Comparison of ENCODE assay signal across 8 cellular contexts in the genomic region with DNA sequence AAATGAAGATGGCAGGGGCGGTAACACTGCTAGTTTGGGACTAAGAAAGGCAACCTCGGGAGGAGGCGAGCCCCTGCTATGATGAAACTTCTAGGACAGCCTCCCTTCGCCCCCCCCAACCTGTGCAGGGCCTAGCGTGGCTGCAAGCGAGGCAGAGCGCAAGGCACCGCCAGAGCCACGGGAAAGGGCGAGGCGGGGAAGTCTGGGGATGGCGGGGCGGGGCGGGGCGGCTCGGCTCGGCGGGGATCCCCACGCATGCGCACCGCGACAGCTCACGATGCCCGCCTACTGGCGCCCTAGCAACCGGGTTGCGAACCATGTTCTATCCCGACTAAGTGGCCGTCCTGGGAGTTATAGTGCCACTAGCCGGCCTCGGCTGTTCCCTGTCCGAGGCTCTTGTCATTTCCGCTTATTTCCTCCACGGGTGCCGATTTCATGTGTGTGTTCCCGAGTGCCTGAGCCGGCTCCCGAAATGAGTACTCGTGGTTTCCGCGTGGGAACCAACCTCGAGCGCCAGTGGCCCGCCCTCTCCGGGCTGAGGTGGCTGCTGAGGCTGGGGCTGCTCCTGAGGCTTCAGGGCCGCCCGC. TPM values are rescaled to one million over a fixed set of nuclear protein-coding genes. Genes with fewer than 3 reads are reported as not detected.
DNase-seq lines count a peak whose midpoint lies in the region; ATAC-seq and TF ChIP-seq lines count a peak whose summit lies in the region.

No MANE protein-coding gene starts in this region.

- H3K9me3 Mint-ChIP-seq in GM23338 = no peaks in the 10 kb centered on the region
- no peaks in the 10 kb centered on the region for H3K9me3 Mint-ChIP-seq in neural crest cell

- peak overlapping the region; percentile 90 for H3K4me3 Mint-ChIP-seq in GM23338
- peak overlapping the region; percentile 93 for H3K4me3 Mint-ChIP-seq in neural crest cell

- H3K4me1 ChIP-seq in DOHH2 (ENCODE audit: control insufficient read depth, low read length) (peaks cover 16% of the 10 kb centered on the region), GM23338 (ENCODE audit: insufficient read depth) (peaks cover 6% of the 10 kb centered on the region; the same call in 1 of the 2 replicates), stomach smooth muscle (ENCODE audit: control insufficient read depth, insufficient read depth, low read length) (no peaks in the 10 kb centered on the region)

- no peaks in the 10 kb centered on the region for H3K27me3 ChIP-seq in DOHH2 (ENCODE audit: control insufficient read depth, low read length)
- H3K27me3 ChIP-seq in GM23338 (ENCODE audit: insufficient read depth) = no peaks in the 10 kb centered on the region
- no peaks in the 10 kb centered on the region for H3K27me3 ChIP-seq in stomach smooth muscle (ENCODE audit: control insufficient read depth in 1 of 2, insufficient read depth in 2 of 2, low read length in 2 of 2)

- H3K79me2 ChIP-seq in DOHH2 (ENCODE audit: control insufficient read depth, low read length) = peaks cover 23% of the 10 kb centered on the region
- H3K79me2 ChIP-seq in GM23338 (replicated peaks; ENCODE audit: insufficient read depth) = no peaks in the 10 kb centered on the region

- H3K27ac Mint-ChIP-seq in GM23338 = peak overlapping the region; percentile 88
- peak overlapping the region; percentile 95 for H3K27ac Mint-ChIP-seq in neural crest cell (ENCODE audit: unreplicated experiment)

- peak overlapping the region; percentile 77 for H3K27ac ChIP-seq in DOHH2 (ENCODE audit: low read depth, low read length)
- peak overlapping the region; percentile 90 for H3K27ac ChIP-seq in GM23338 (ENCODE audit: low read depth)
- H3K27ac ChIP-seq in stomach smooth muscle (ENCODE audit: low read length) = peak overlapping the region; percentile 77

- H3K9me3 ChIP-seq in DOHH2 (ENCODE audit: control insufficient read depth, insufficient read depth, low read length) = no peaks in the 10 kb centered on the region
- H3K9me3 ChIP-seq in stomach smooth muscle (ENCODE audit: control insufficient read depth in 2 of 2, low read length in 2 of 2) = no peaks in the 10 kb centered on the region

- peak overlapping the region; percentile 45 to 74 for H3K9ac ChIP-seq in stomach smooth muscle (ENCODE audit: low read length in 2 of 2)

- H3K36me3 ChIP-seq in DOHH2 (ENCODE audit: control insufficient read depth, low read length) (no peaks in the 10 kb centered on the region), GM23338 (ENCODE audit: insufficient read depth) (no peaks in the 10 kb centered on the region), stomach smooth muscle (ENCODE audit: control insufficient read depth in 2 of 2, insufficient read depth in 2 of 2, low read length in 2 of 2) (no peaks in the 10 kb centered on the region)

- H3K4me2 ChIP-seq in DOHH2 (ENCODE audit: low read length) (peak overlapping the region; percentile 85), GM23338 (peak overlapping the region; percentile 83)

- no peaks in the 10 kb centered on the region for H4K20me1 ChIP-seq in DOHH2 (ENCODE audit: control insufficient read depth, insufficient read depth, low read depth, low read length)
- H4K20me1 ChIP-seq in GM23338 (replicated peaks; ENCODE audit: insufficient read depth) = no peaks in the 10 kb centered on the region

- ATAC-seq in GM23338 = peak; percentile 78

- peak overlapping the region; percentile 85 for H3K4me3 ChIP-seq in DOHH2 (ENCODE audit: low read length)
- peak overlapping the region; percentile 86 for H3K4me3 ChIP-seq in GM23338
- H3K4me3 ChIP-seq in LNCaP clone FGC (ENCODE audit: low read depth, low read length) = peak overlapping the region; percentile 67
- H3K4me3 ChIP-seq in fibroblast of villous mesenchyme (ENCODE audit: low read depth, low read length) = peak overlapping the region; percentile 74
- peak overlapping the region; percentile 54 to 78 for H3K4me3 ChIP-seq in stomach smooth muscle (ENCODE audit: low read length in 2 of 2)

- H3K9me2 ChIP-seq in DOHH2 (replicated peaks; ENCODE audit: control insufficient read depth, low read length) = no peaks in the 10 kb centered on the region
- H3K9me2 ChIP-seq in GM23338 (ENCODE audit: insufficient read depth) = no peaks in the 10 kb centered on the region

- peaks cover 1% of the 10 kb centered on the region for H3K27me3 Mint-ChIP-seq in GM23338 (ENCODE audit: insufficient read depth, low read depth, poor library complexity)
- H3K27me3 Mint-ChIP-seq in neural crest cell (ENCODE audit: low read depth) = no peaks in the 10 kb centered on the region

- DNase-seq in GM23338 (ENCODE audit: low spot score) (peak; percentile 67), LNCaP clone FGC (ENCODE audit: low read depth) (no peak), SHP77 (lab: John Stamatoyannopoulos, UW) (peak; percentile 34 to 48), fibroblast of villous mesenchyme (ENCODE audit: low read depth) (peak; percentile 88), neural crest cell (ENCODE audit: low read depth, low spot score) (peak; percentile 61)
- DNase-seq in activated effector memory CD4-positive, alpha-beta T cell treated with anti-CD3 and anti-CD28 coated beads, Interleukin-2, amount 50 U/mL, for 16 hours = peak; percentile 91

- H3F3A ChIP-seq in DOHH2 (ENCODE audit: control insufficient read depth, insufficient read depth) (no peaks in the 10 kb centered on the region), GM23338 (replicated peaks; ENCODE audit: low read depth) (no peaks in the 10 kb centered on the region)

- H3K36me3 Mint-ChIP-seq in GM23338 (ENCODE audit: low read depth) (no peaks in the 10 kb centered on the region), neural crest cell (ENCODE audit: low read depth) (no peaks in the 10 kb centered on the region)

- TF ChIP-seq CTCF in DOHH2 (IDR thresholded peaks at IDR 0.05; ENCODE audit: low read depth, low read length, poor library complexity, severe bottlenecking) (no peak), GM23338 (conservative IDR thresholded peaks at IDR 0.05; ENCODE audit: low read depth in 2 of 2) (no peak), LNCaP clone FGC (IDR thresholded peaks at IDR 0.05; ENCODE audit: control insufficient read depth, extremely low read depth, insufficient read depth) (no peak), fibroblast of villous mesenchyme (IDR thresholded peaks at IDR 0.05; ENCODE audit: insufficient read depth, low read depth, low read length) (no peak), neural crest cell (conservative IDR thresholded peaks at IDR 0.05) (no peak)

- H3K4me1 Mint-ChIP-seq in GM23338 = peaks cover 3% of the 10 kb centered on the region; the same call in 1 of the 3 replicates
- H3K4me1 Mint-ChIP-seq in neural crest cell = peaks cover 14% of the 10 kb centered on the region

- peak overlapping the region; percentile 88 for H2AFZ ChIP-seq in GM23338

RNA-seq across cellular contexts. Expression of a gene that starts 28.7 kb away (rescaled TPM):
- total RNA-seq in GM23338 (2014; rRNA removed; shearing (Covaris generic)) = 601 and 620 TPM in 2 replicates
- polyA plus RNA-seq in GM23338 (2016; fragmentation: Nextera tagmentation; extraction: Ambion mirVana) = 307 and 337 TPM in 2 replicates
- total RNA-seq in fibroblast of villous mesenchyme = 173 and 209 TPM in 2 replicates
- total RNA-seq in neural crest cell = 532 and 541 TPM in 2 replicates
